In genomic region chr4:53376900-53377299, GRCh38 we compare ENCODE assay signal across 1 cellular context.
TF ChIP-seq lines count a peak whose summit lies in the region.

No MANE protein-coding gene starts in this region.

TF ChIP-seq in IMR-90, 13 proteins besides CTCF, POLR2A, EP300 and RAD21 (continued from another document):
- TF ChIP-seq USF2 (IDR thresholded peaks at IDR 0.05; ENCODE audit: low read depth, low read length), result no peak
TF ChIP-seq in IMR-90: peak in this region for 0.
